Comparison of ENCODE assay signal across 1 cellular context in the genomic region with DNA sequence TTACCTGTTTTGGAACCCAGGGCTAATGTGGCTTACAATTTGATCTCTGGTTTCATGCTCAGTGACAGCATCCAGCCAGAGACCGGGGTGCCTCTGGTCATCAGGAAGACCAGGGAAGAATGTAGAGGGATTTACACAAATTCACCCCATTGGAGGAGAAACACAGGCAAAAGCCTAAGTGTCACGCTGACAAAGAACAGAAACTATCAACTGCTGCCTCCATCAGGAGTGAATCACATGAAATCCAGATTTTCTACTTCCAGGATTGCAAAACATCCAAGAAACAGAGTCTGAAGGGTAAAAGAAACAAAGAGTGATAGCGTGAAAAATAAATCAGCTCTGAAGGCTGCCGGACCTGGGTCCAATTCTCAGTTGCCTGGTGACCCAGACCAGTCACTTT.
TF ChIP-seq lines count a peak whose summit lies in the region.

No MANE protein-coding gene starts in this region.

TF ChIP-seq in HCT116, 20 proteins besides CTCF, POLR2A, EP300 and RAD21:
- no peak for TF ChIP-seq SIN3A (IDR thresholded peaks at IDR 0.05; ENCODE audit: low read depth)
- no peak for TF ChIP-seq POLR2AphosphoS5 (IDR thresholded peaks at IDR 0.05; ENCODE audit: low read depth, low read length)
- TF ChIP-seq CEBPB (IDR thresholded peaks at IDR 0.05; ENCODE audit: low read depth), result no peak
- no peak for TF ChIP-seq FOSL1 (IDR thresholded peaks at IDR 0.05; ENCODE audit: low read depth)
- TF ChIP-seq SP1 (IDR thresholded peaks at IDR 0.05; ENCODE audit: low read depth), result no peak
- TF ChIP-seq EGR1 (IDR thresholded peaks at IDR 0.05; ENCODE audit: low read depth), result no peak
- no peak for TF ChIP-seq ZFX (IDR thresholded peaks at IDR 0.05)
- TF ChIP-seq ZNF274 (IDR thresholded peaks at IDR 0.05; ENCODE audit: low read depth, low read length), result no peak
- TF ChIP-seq, protein P1, sequence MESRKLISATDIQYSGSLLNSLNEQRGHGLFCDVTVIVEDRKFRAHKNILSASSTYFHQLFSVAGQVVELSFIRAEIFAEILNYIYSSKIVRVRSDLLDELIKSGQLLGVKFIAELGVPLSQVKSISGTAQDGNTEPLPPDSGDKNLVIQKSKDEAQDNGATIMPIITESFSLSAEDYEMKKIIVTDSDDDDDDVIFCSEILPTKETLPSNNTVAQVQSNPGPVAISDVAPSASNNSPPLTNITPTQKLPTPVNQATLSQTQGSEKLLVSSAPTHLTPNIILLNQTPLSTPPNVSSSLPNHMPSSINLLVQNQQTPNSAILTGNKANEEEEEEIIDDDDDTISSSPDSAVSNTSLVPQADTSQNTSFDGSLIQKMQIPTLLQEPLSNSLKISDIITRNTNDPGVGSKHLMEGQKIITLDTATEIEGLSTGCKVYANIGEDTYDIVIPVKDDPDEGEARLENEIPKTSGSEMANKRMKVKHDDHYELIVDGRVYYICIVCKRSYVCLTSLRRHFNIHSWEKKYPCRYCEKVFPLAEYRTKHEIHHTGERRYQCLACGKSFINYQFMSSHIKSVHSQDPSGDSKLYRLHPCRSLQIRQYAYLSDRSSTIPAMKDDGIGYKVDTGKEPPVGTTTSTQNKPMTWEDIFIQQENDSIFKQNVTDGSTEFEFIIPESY (IDR thresholded peaks at IDR 0.05; ENCODE audit: extremely low read depth, insufficient replicate concordance, low read length), result no peak
- no peak for TF ChIP-seq JUND (IDR thresholded peaks at IDR 0.05)
TF ChIP-seq in HCT116: peak in this region for 0.
